ENCODE assay signal across 8 cellular contexts in genomic region chr1:41242645-41243171, GRCh38. TPM values are rescaled to one million over a fixed set of nuclear protein-coding genes. Genes with fewer than 3 reads are reported as not detected.
DNase-seq lines count a peak whose midpoint lies in the region; ATAC-seq and TF ChIP-seq lines count a peak whose summit lies in the region.

No MANE protein-coding gene starts in this region.

- peaks cover 16% of the 10 kb centered on the region for H3K79me2 ChIP-seq in SK-N-SH (ENCODE audit: insufficient read depth)

- intact Hi-C loops in left colon (cut with DNase I, micrococcal nuclease): no loop called here

- ATAC-seq in SK-N-SH treated with all-trans-retinoic acid at 6 μM for 48 hours: no peak
- ATAC-seq in left colon: peak; percentile 8
- no peak for ATAC-seq in HG03565 (IDR thresholded peaks at IDR 0.05; ENCODE audit: unreplicated experiment)

- H3K9me3 ChIP-seq in SK-N-SH (no peaks in the 10 kb centered on the region), tibial nerve (no peaks in the 10 kb centered on the region)

- H2AFZ ChIP-seq in SK-N-SH (ENCODE audit: low read depth): peak overlapping the region; percentile 78; the same call in 1 of the 2 replicates

- no peaks in the 10 kb centered on the region for H3K9me2 ChIP-seq in SK-N-SH

- H3K4me1 ChIP-seq in SK-N-SH (ENCODE audit: control insufficient read depth in 1 of 2, insufficient read depth in 2 of 2, low read depth in 1 of 2, low read length in 1 of 2): peaks cover 17 to 33% of the 10 kb centered on the region in 2 experiments; a peak in 3 of 4 replicates
- H3K4me1 ChIP-seq in tibial nerve: peaks cover 0 to 37% (median 8%) of the 10 kb centered on the region in 4 donors

- TF ChIP-seq EP300 in SK-N-SH (IDR thresholded peaks at IDR 0.05; ENCODE audit: borderline replicate concordance in 1 of 2, low read depth in 1 of 2, low read length in 1 of 2) (no peak), tibial nerve (IDR thresholded peaks at IDR 0.05) (no peak)

- H3K4me2 ChIP-seq in SK-N-SH: peak overlapping the region; percentile 86

- CTCF ChIA-PET in SK-N-SH (lab: Yijun Ruan, JAX): interaction anchor here (0.9 to 1.7 kb wide), 4 partner anchors 13 to 28 kb away, joined by 3 to 6 read pairs (median 3); no protein-coding TSS in a partner anchor

- H4K20me1 ChIP-seq in SK-N-SH (ENCODE audit: insufficient read depth): peaks cover 17% of the 10 kb centered on the region

- no peak for TF ChIP-seq CTCF in SK-N-SH (IDR thresholded peaks at IDR 0.05)
- TF ChIP-seq CTCF in tibial nerve (IDR thresholded peaks at IDR 0.05): no peak

- no peak for DNase-seq in SK-N-SH
- no peak for DNase-seq in Jurkat, Clone E6-1 (ENCODE audit: low read depth, low spot score)
- no peak for DNase-seq in left colon
- no peak for DNase-seq in tibial nerve (ENCODE audit: low spot score in 2 of 2)
- DNase-seq in stimulated activated CD4-positive, alpha-beta T cell treated with anti-CD3 and anti-CD28 coated beads, Interleukin-4, amount 100 ng/mL, for 4 hours: no peak

- H3K9ac ChIP-seq in SK-N-SH: peak overlapping the region; percentile 71

- no peak for TF ChIP-seq RAD21 in SK-N-SH (IDR thresholded peaks at IDR 0.05; ENCODE audit: low read length)

- WGBS in SK-N-SH (ENCODE audit: low lambda C conversion rate): 98% methylated on average over 8 of the region's 16 CpGs
- 46 to 54% methylated on average over 15 to 16 of the region's 16 CpGs for WGBS in tibial nerve, 2 donors

- no peak for TF ChIP-seq POLR2A in tibial nerve (IDR thresholded peaks at IDR 0.05)

- peaks cover 0 to 4% of the 10 kb centered on the region in 2 experiments for H3K36me3 ChIP-seq in SK-N-SH (replicated peaks in 1 of 2; ENCODE audit: control insufficient read depth in 1 of 2, insufficient read depth in 2 of 2, low read length in 1 of 2)
- no peaks in the 10 kb centered on the region for H3K36me3 ChIP-seq in tibial nerve

- POLR2A ChIA-PET in SK-N-SH (lab: Yijun Ruan, JAX): no interaction called here

- H3K27me3 ChIP-seq in SK-N-SH (ENCODE audit: insufficient read depth) (no peaks in the 10 kb centered on the region), tibial nerve (no peaks in the 10 kb centered on the region)

- H3K4me3 ChIP-seq in SK-N-SH (ENCODE audit: low read depth in 2 of 2, low read length in 1 of 2): peak overlapping the region; percentile 57 to 84
- H3K4me3 ChIP-seq in Jurkat, Clone E6-1 (ENCODE audit: low read length): peak overlapping the region; percentile 74
- H3K4me3 ChIP-seq in tibial nerve: peak overlapping the region; percentile 75 to 90 (median 84)

- H3K27ac ChIP-seq in SK-N-SH (ENCODE audit: low read depth in 2 of 2, low read length in 1 of 2): peak overlapping the region; percentile 60 to 84; a peak in 3 of 4 replicates
- peak overlapping the region; percentile 75 for H3K27ac ChIP-seq in angular gyrus (ENCODE audit: low read depth, low read length)
- peak overlapping the region; percentile 94 to 98 (median 96) for H3K27ac ChIP-seq in tibial nerve

- H3F3A ChIP-seq in SK-N-SH (replicated peaks; ENCODE audit: insufficient read depth): peaks cover 32% of the 10 kb centered on the region

TF ChIP-seq in SK-N-SH, 30 proteins besides CTCF, POLR2A, EP300 and RAD21 (continues in another document):
- no peak for TF ChIP-seq YY1 (IDR thresholded peaks at IDR 0.05; ENCODE audit: low read depth)
- no peak for TF ChIP-seq SIN3A (IDR thresholded peaks at IDR 0.05; ENCODE audit: borderline replicate concordance, low read depth, low read length)
- no peak for TF ChIP-seq TCF12 (IDR thresholded peaks at IDR 0.05)
- no peak for TF ChIP-seq ZBTB33 (IDR thresholded peaks at IDR 0.05; ENCODE audit: borderline replicate concordance, low read depth)
- TF ChIP-seq MAX (IDR thresholded peaks at IDR 0.05; ENCODE audit: low read depth): no peak
- no peak for TF ChIP-seq GATA2 (CRISPR knock-in tag; IDR thresholded peaks at IDR 0.05)
- no peak for TF ChIP-seq POLR2AphosphoS5 (IDR thresholded peaks at IDR 0.05; ENCODE audit: low read depth, low read length)
- TF ChIP-seq NRF1 (IDR thresholded peaks at IDR 0.05; ENCODE audit: low read depth, low read length): no peak
- TF ChIP-seq ELF1 (IDR thresholded peaks at IDR 0.05): no peak
- no peak for TF ChIP-seq RCOR1 (IDR thresholded peaks at IDR 0.05; ENCODE audit: low read length)
- no peak for TF ChIP-seq TAF1 (IDR thresholded peaks at IDR 0.05; ENCODE audit: borderline replicate concordance, low read depth, low read length)
- TF ChIP-seq FOXM1 (IDR thresholded peaks at IDR 0.05; ENCODE audit: low read depth): no peak
- no peak for TF ChIP-seq USF1 (IDR thresholded peaks at IDR 0.05; ENCODE audit: borderline replicate concordance, low read depth)
- no peak for TF ChIP-seq RFX5 (IDR thresholded peaks at IDR 0.05; ENCODE audit: low read length)

TF ChIP-seq in SK-N-SH treated with all-trans-retinoic acid at 6 μM for 48 hours, 23 proteins besides CTCF, POLR2A, EP300 and RAD21:
- TF ChIP-seq RARB (CRISPR knock-in tag; IDR thresholded peaks at IDR 0.05) (no peak), CREB5 (CRISPR knock-in tag; IDR thresholded peaks at IDR 0.05; ENCODE audit: low read depth) (no peak), ZC3H10 (CRISPR knock-in tag; IDR thresholded peaks at IDR 0.05) (no peak), TOX (CRISPR knock-in tag; IDR thresholded peaks at IDR 0.05; ENCODE audit: borderline replicate concordance) (no peak), TCF4 (CRISPR knock-in tag; IDR thresholded peaks at IDR 0.05; ENCODE audit: borderline replicate concordance) (no peak), SNAI2 (CRISPR knock-in tag; IDR thresholded peaks at IDR 0.05) (no peak), ZNF8 (CRISPR knock-in tag; IDR thresholded peaks at IDR 0.05) (no peak), OSR1 (CRISPR knock-in tag; IDR thresholded peaks at IDR 0.05) (no peak), ZFP3 (CRISPR knock-in tag; IDR thresholded peaks at IDR 0.05) (no peak)
TF ChIP-seq in SK-N-SH treated with all-trans-retinoic acid at 6 μM for 48 hours: peak in this region for 0.

RNA-seq across cellular contexts. Expression of gene SCMH1, which starts 0.6 kb away (rescaled TPM):
- 38.5 and 41.7 TPM in 2 replicates for polyA plus RNA-seq in SK-N-SH (2012; rRNA removed)
- polyA plus RNA-seq in SK-N-SH (2012; cell fraction: cytosol; rRNA removed): 25.7 and 30.3 TPM in 2 replicates
- 85.8 and 122 TPM in 2 replicates for polyA plus RNA-seq in SK-N-SH (2012; cell fraction: nucleus; rRNA removed)
- polyA plus RNA-seq in Jurkat, Clone E6-1 (2012; ENCODE audit: insufficient read depth, insufficient read length): 54.6 TPM
- total RNA-seq in left colon (10 to 100 TPM; 24.1 to 34.3 TPM), tibial nerve (10 to 100 TPM; 30.6 to 72.9 (median 36.3) TPM)
